ENCODE assay signal across 34 cellular contexts in genomic region chr17:30917050-30917449, GRCh38. TPM values are rescaled to one million over a fixed set of nuclear protein-coding genes. Genes with fewer than 3 reads are reported as not detected.
DNase-seq lines count a peak whose midpoint lies in the region; ATAC-seq, FAIRE-seq and TF ChIP-seq lines count a peak whose summit lies in the region.
"Had no signal": no experiment of that assay in that cellular context is flagged by ENCODE, and none has a peak within 500 bp of the region (broad histone marks: within the 10 kb centered on the region; RNA-seq: fewer than 3 reads in every experiment).

No MANE protein-coding gene starts in this region.

- in situ Hi-C loops in HepG2 (cut with HindIII; ENCODE audit: extremely low pct_ligation_motif_present, low pct_unique_long_range_greater_than_20kb), result no loop called here
- in situ Hi-C loops in K562 (cut with MboI), result loop anchor here (10.0 kb wide), 1 partner anchor 458 kb away; no protein-coding TSS in a partner anchor

- POLR2A ChIA-PET in HepG2 (lab: Yijun Ruan, JAX) (no interaction called here), K562 (lab: Yijun Ruan, JAX) (interaction anchor here (1.0 to 4.4 kb wide), 3 partner anchors 10 to 18 kb away, joined by 3 to 16 read pairs (median 5); partner anchors contain the start of gene TEFM)

- H3K27ac ChIP-seq in HepG2 (ENCODE audit: extremely low read length, insufficient read depth, low read length) (no peak overlapping the region), right lobe of liver (no peak overlapping the region), K562 (ENCODE audit: extremely low read depth, low read depth, low read length) (no peak overlapping the region)
- H3K27ac ChIP-seq: 22Rv1; A549; BLaER1; BLaER1 treated with 17β-estradiol and CSF1 and Interleukin-3, amounts not matched to agents 10 nM and 100 nM; C4-2B had no signal

- H3K4me2 ChIP-seq in HepG2 (ENCODE audit: low read depth, low read length), result no peak overlapping the region
- no peak overlapping the region for H3K4me2 ChIP-seq in K562 (ENCODE audit: insufficient read depth, low read length)
- H3K4me2 ChIP-seq: A549; BLaER1; BLaER1 treated with 17β-estradiol and CSF1 and Interleukin-3, amounts not matched to agents 10 nM and 100 nM had no signal

- CTCF ChIA-PET in HepG2 (lab: Yijun Ruan, JAX; ENCODE audit: low intra/inter-chr PET ratio, low total read pairs), result no interaction called here
- CTCF ChIA-PET in K562 (lab: Yijun Ruan, JAX; ENCODE audit: low intra/inter-chr PET ratio), result no interaction called here

- H3K79me2 ChIP-seq in HepG2 (ENCODE audit: insufficient read depth, low read length) (no peaks in the 10 kb centered on the region), K562 (ENCODE audit: control insufficient read depth, insufficient read depth, low read length) (no peaks in the 10 kb centered on the region)

- H3K4me1 ChIP-seq in HepG2 (ENCODE audit: insufficient read depth, low read length) (peaks cover 39% of the 10 kb centered on the region), right lobe of liver (peaks cover 0 to 9% (median 0%) of the 10 kb centered on the region in 4 donors), K562 (replicated peaks in 1 of 2; ENCODE audit: control insufficient read depth in 2 of 2, insufficient read depth in 2 of 2, low read length in 2 of 2) (peaks cover 0 to 6% of the 10 kb centered on the region in 2 experiments; a peak in 2 of 5 replicates)
- H3K4me1 ChIP-seq: BE2C, BLaER1, Caco-2 had no signal

- H3K4me3 ChIP-seq in HepG2 (replicated peaks in 1 of 3; ENCODE audit: insufficient read depth in 1 of 3, low read depth in 2 of 3, low read length in 3 of 3), result no peak overlapping the region
- no peak overlapping the region for H3K4me3 ChIP-seq in right lobe of liver
- H3K4me3 ChIP-seq in K562, result no peak overlapping the region
- H3K4me3 ChIP-seq: A549; BLaER1; BLaER1 treated with 17β-estradiol and CSF1 and Interleukin-3, amounts not matched to agents 10 nM and 100 nM had no signal

- no peaks in the 10 kb centered on the region for H3K36me3 ChIP-seq in HepG2 (replicated peaks in 1 of 2; ENCODE audit: control insufficient read depth in 1 of 2, insufficient read depth in 2 of 2, low read length in 2 of 2)
- no peaks in the 10 kb centered on the region for H3K36me3 ChIP-seq in right lobe of liver
- no peaks in the 10 kb centered on the region for H3K36me3 ChIP-seq in K562 (ENCODE audit: control insufficient read depth, insufficient read depth, low read length)
- H3K36me3 ChIP-seq: BE2C, BLaER1 had no signal

- FAIRE-seq in HepG2 (lab: Jason Lieb, UNC) (no peak), K562 (lab: Jason Lieb, UNC) (no peak), urothelium cell line (lab: Jason Lieb, UNC) (peak; percentile 35)
- FAIRE-seq: A204.1, A549, D721Med had no signal

- DNase-seq in HepG2 (ENCODE audit: low spot score), result no peak
- DNase-seq in right lobe of liver, result no peak
- DNase-seq in K562 (ENCODE audit: extremely low read depth in 1 of 4, low spot score in 3 of 4), result no peak
- no peak for DNase-seq in urothelium cell line (ENCODE audit: low spot score)
- no peak for DNase-seq in activated gamma-delta T cell treated with Interleukin-2 at 50 U/mL for 16 hours
- DNase-seq: 8988T; ACHN; AML-193; BE2C; C1 segment of cervical spinal cord; Caco-2; Calu3; CD4-positive, alpha-beta memory T cell; CD4-positive, alpha-beta T cell; CD4-positive, CD25-positive, alpha-beta regulatory T cell; CD8-positive, alpha-beta memory T cell; CD8-positive, alpha-beta T cell; COR-L47; DMS 273 treated with DMSO at 0.1 percent for 48 hours; DMS153; DMS53; DMS79; DMS79 treated with DMSO at 0.1 percent for 48 hours; DND-41; EL had no signal

- no peaks in the 10 kb centered on the region for H3K9me3 ChIP-seq in HepG2 (ENCODE audit: low read length)
- H3K9me3 ChIP-seq in right lobe of liver, result no peaks in the 10 kb centered on the region
- no peaks in the 10 kb centered on the region for H3K9me3 ChIP-seq in K562 (replicated peaks; ENCODE audit: control insufficient read depth, insufficient read depth, low read depth, low read length)
- H3K9me3 ChIP-seq: A549; BE2C; BLaER1; BLaER1 treated with 17β-estradiol and CSF1 and Interleukin-3, amounts not matched to agents 10 nM and 100 nM; Caco-2 had no signal

- H3K9ac ChIP-seq in HepG2 (ENCODE audit: insufficient read depth, low read depth, low read length), result no peak overlapping the region
- H3K9ac ChIP-seq in K562 (ENCODE audit: insufficient read depth in 1 of 2, low read depth in 2 of 2, low read length in 2 of 2), result no peak overlapping the region
- H3K9ac ChIP-seq: BLaER1; BLaER1 treated with 17β-estradiol and CSF1 and Interleukin-3, amounts not matched to agents 10 nM and 100 nM had no signal

- H3K27me3 ChIP-seq in HepG2 (ENCODE audit: control insufficient read depth in 1 of 2, insufficient read depth in 2 of 2, low read length in 2 of 2), result peaks cover 0 to 19% of the 10 kb centered on the region in 2 experiments; a peak in 2 of 5 replicates
- H3K27me3 ChIP-seq in right lobe of liver, result no peaks in the 10 kb centered on the region
- H3K27me3 ChIP-seq in K562 (ENCODE audit: control insufficient read depth in 2 of 2, insufficient read depth in 2 of 2, low read length in 2 of 2), result peaks cover 10 to 17% of the 10 kb centered on the region in 2 experiments; a peak in 4 of 5 replicates

- TF ChIP-seq POLR2A in HepG2 (IDR thresholded peaks at IDR 0.05; ENCODE audit: insufficient read depth in 1 of 2, low read depth in 2 of 2, low read length in 2 of 2) (no peak), right lobe of liver (IDR thresholded peaks at IDR 0.05) (no peak), K562 (conservative IDR thresholded peaks at IDR 0.05) (no peak)

- H2AFZ ChIP-seq in HepG2 (ENCODE audit: low read length) (no peak overlapping the region), K562 (ENCODE audit: low read depth, low read length) (no peak overlapping the region)

- H3K9me1 ChIP-seq in K562 (ENCODE audit: control insufficient read depth, insufficient read depth, low read length), result no peaks in the 10 kb centered on the region

- H4K20me1 ChIP-seq in HepG2 (ENCODE audit: insufficient read depth, low read length), result no peaks in the 10 kb centered on the region
- no peaks in the 10 kb centered on the region; the same call in 1 of the 2 replicates for H4K20me1 ChIP-seq in K562 (replicated peaks; ENCODE audit: control insufficient read depth, insufficient read depth, low read length)
- H4K20me1 ChIP-seq: BLaER1 treated with 17β-estradiol and CSF1 and Interleukin-3, amounts not matched to agents 10 nM and 100 nM had no signal

- intact Hi-C loops in HepG2 (cut with micrococcal nuclease; ENCODE audit: unreplicated experiment) (no loop called here), right lobe of liver (cut with DNase I) (no loop called here), K562 (cut with micrococcal nuclease) (no loop called here)

- TF ChIP-seq RAD21 in HepG2 (CRISPR knock-in tag; IDR thresholded peaks at IDR 0.05) (no peak), K562 (CRISPR knock-in tag; conservative IDR thresholded peaks at IDR 0.05 in 1 of 2, IDR thresholded peaks at IDR 0.05 in 1 of 2) (no peak)

- TF ChIP-seq CTCF in HepG2 (CRISPR knock-in tag; IDR thresholded peaks at IDR 0.05) (no peak), right lobe of liver (IDR thresholded peaks at IDR 0.05) (no peak), K562 (IDR thresholded peaks at IDR 0.05 in 2 of 3, conservative IDR thresholded peaks at IDR 0.05 in 1 of 3; ENCODE audit: insufficient read depth in 2 of 3, low read depth in 1 of 3, low read length in 3 of 3) (no peak)

- no peak for ATAC-seq in HepG2
- ATAC-seq in right lobe of liver, result no peak
- no peak for ATAC-seq in K562
- no peak for ATAC-seq in GM19395 (IDR thresholded peaks at IDR 0.05; ENCODE audit: unreplicated experiment)
- ATAC-seq: A549; CD8-positive, alpha-beta T cell had no signal

- TF ChIP-seq EP300 in HepG2 (IDR thresholded peaks at IDR 0.05; ENCODE audit: low read depth in 2 of 2, low read length in 2 of 2), result no peak
- TF ChIP-seq EP300 in HepG2 (CRISPR knock-in tag; IDR thresholded peaks at IDR 0.05; ENCODE audit: borderline replicate concordance), result no peak
- TF ChIP-seq EP300 in K562 (IDR thresholded peaks at IDR 0.05; ENCODE audit: low read length), result no peak

- BruUV-seq in HepG2 (replicated peaks; lab: Mats Ljungman, UMichigan) (no TSS peak), K562 (replicated peaks; lab: Mats Ljungman, UMichigan) (no TSS peak)

RNA-seq across cellular contexts. Expression of gene ADAP2, which starts 4.7 kb away (rescaled TPM):
- total RNA-seq in HepG2 (2016; rRNA removed; fragmentation: Illumina TruSeq; extraction: Trizol) (0.51 and 0.73 TPM in 2 replicates), right lobe of liver (10 to 100 TPM in 1 of 6 experiments, 1 to 10 TPM in 5; 5.4 to 13.2 (median 8.1) TPM), K562 (2014; rRNA removed) (0.73 TPM in 1 of 2 replicates, not detected in the other), K562 (2014; rRNA removed; fragmentation: Illumina TruSeq; extraction: Trizol) (0.25 TPM in 1 of 2 replicates, not detected in the other), K562 (2015; rRNA removed; fragmentation: Illumina TruSeq; extraction: Trizol) (not detected in 2 replicates), K562 (2021) (0.20 and 0.58 TPM in 2 replicates)
- 1.2 and 2.3 TPM in 2 replicates for total RNA-seq in HepG2 (2016; cell fraction: cytosol; rRNA removed; fragmentation: Illumina TruSeq; extraction: Trizol; ENCODE audit: low read depth)
- total RNA-seq in HepG2 (2016; cell fraction: insoluble cytoplasmic fraction; rRNA removed; fragmentation: Illumina TruSeq; extraction: Trizol), result 0.52 and 0.56 TPM in 2 replicates
- total RNA-seq in HepG2 (2016; cell fraction: membrane; rRNA removed; fragmentation: Illumina TruSeq; extraction: Trizol), result 1.8 and 2.1 TPM in 2 replicates
- 0.28 and 0.34 TPM in 2 replicates for total RNA-seq in HepG2 (2016; cell fraction: nucleus; rRNA removed; fragmentation: Illumina TruSeq; extraction: Trizol)
- polyA plus RNA-seq in HepG2 (2011; rRNA removed) (0.39 and 0.70 TPM in 2 replicates), K562 (2011; rRNA removed) (0.06 TPM in 1 of 2 replicates, not detected in the other), K562 (2014; fragmentation: Illumina TruSeq; extraction: Trizol) (not detected in 2 replicates), K562 (2014; fragmentation: Nextera tagmentation; extraction: Ambion mirVana) (not detected), K562 (2014; rRNA removed) (not detected in 2 replicates)
- polyA plus RNA-seq in HepG2 (2011; cell fraction: cytosol; rRNA removed), result 0.67 and 0.79 TPM in 2 replicates
- 0.45 and 0.74 TPM in 2 replicates for polyA plus RNA-seq in HepG2 (2011; cell fraction: nucleus; rRNA removed)
- polyA plus RNA-seq in HepG2 (2012), result 0.40 and 1.1 TPM in 2 replicates
- polyA plus RNA-seq in HepG2 (2016; cell fraction: cytosol; fragmentation: Illumina TruSeq; extraction: Trizol; ENCODE audit: low read depth), result 0.47 and 0.58 TPM in 2 replicates
- polyA plus RNA-seq in HepG2 (2016; cell fraction: insoluble cytoplasmic fraction; fragmentation: Illumina TruSeq; extraction: Trizol; ENCODE audit: low read depth), result 0.70 and 0.76 TPM in 2 replicates
- 1.3 and 1.4 TPM in 2 replicates for polyA plus RNA-seq in HepG2 (2016; cell fraction: membrane; fragmentation: Illumina TruSeq; extraction: Trizol; ENCODE audit: low read depth)
- polyA plus RNA-seq in HepG2 (2016; cell fraction: nucleus; fragmentation: Illumina TruSeq; extraction: Trizol; ENCODE audit: insufficient read depth, low read depth), result 0.20 and 2.6 TPM in 2 replicates
- polyA minus RNA-seq in HepG2 (2011; rRNA and poly(A)+ RNA removed; ENCODE audit: low replicate concordance), result 0.84 and 1.4 TPM in 2 replicates
- polyA minus RNA-seq in HepG2 (2011; cell fraction: cytosol; rRNA and poly(A)+ RNA removed), result 0.53 and 1.4 TPM in 2 replicates
- 0.87 and 1.2 TPM in 2 replicates for polyA minus RNA-seq in HepG2 (2011; cell fraction: nucleus; rRNA and poly(A)+ RNA removed)
- total RNA-seq in K562 (2011; cell fraction: chromatin; rRNA removed; ENCODE audit: low replicate concordance), result not detected in 2 replicates
- 1.5 TPM in 1 of 2 replicates, not detected in the other for total RNA-seq in K562 (2011; cell fraction: nucleolus; rRNA removed)
- total RNA-seq in K562 (2011; cell fraction: nucleoplasm; rRNA removed), result 4.4 TPM in 1 of 2 replicates, not detected in the other
- polyA plus RNA-seq in K562 (2011; cell fraction: cytosol; rRNA removed), result 0.04 TPM in 1 of 2 replicates, not detected in the other
- 0.64 TPM in 1 of 2 replicates, not detected in the other for polyA plus RNA-seq in K562 (2011; cell fraction: nucleus; rRNA removed)
- 0.05 TPM in 1 of 2 replicates, not detected in the other for polyA plus RNA-seq in K562 (2012)
- 0.07 TPM in 1 of 2 replicates, not detected in the other for polyA minus RNA-seq in K562 (2011; rRNA and poly(A)+ RNA removed)
- polyA minus RNA-seq in K562 (2011; cell fraction: cytosol; rRNA and poly(A)+ RNA removed), result not detected in 2 replicates
- polyA minus RNA-seq in K562 (2011; cell fraction: nucleus; rRNA and poly(A)+ RNA removed), result 0.94 TPM in 1 of 2 replicates, not detected in the other
- total RNA-seq: A673 had no signal
- polyA plus RNA-seq: CD4-positive, alpha-beta memory T cell; CD4-positive, CD25-positive, alpha-beta regulatory T cell; CD8-positive, alpha-beta memory T cell had no signal

RNA-seq across cellular contexts. Expression of gene TEFM, which starts 11.0 kb away (rescaled TPM):
- total RNA-seq in HepG2 (2016; rRNA removed; fragmentation: Illumina TruSeq; extraction: Trizol) (20.0 and 32.3 TPM in 2 replicates), right lobe of liver (1 to 10 TPM; 6.6 to 9.9 (median 8.1) TPM), K562 (2014; rRNA removed) (12.5 and 17.2 TPM in 2 replicates), K562 (2014; rRNA removed; fragmentation: Illumina TruSeq; extraction: Trizol) (29.7 and 37.7 TPM in 2 replicates), K562 (2015; rRNA removed; fragmentation: Illumina TruSeq; extraction: Trizol) (22.1 and 23.6 TPM in 2 replicates), K562 (2021) (16.1 and 17.1 TPM in 2 replicates)
- 2.9 and 4.0 TPM in 2 replicates for total RNA-seq in HepG2 (2016; cell fraction: cytosol; rRNA removed; fragmentation: Illumina TruSeq; extraction: Trizol; ENCODE audit: low read depth)
- total RNA-seq in HepG2 (2016; cell fraction: insoluble cytoplasmic fraction; rRNA removed; fragmentation: Illumina TruSeq; extraction: Trizol), result 23.0 and 31.3 TPM in 2 replicates
- total RNA-seq in HepG2 (2016; cell fraction: membrane; rRNA removed; fragmentation: Illumina TruSeq; extraction: Trizol), result 6.5 and 6.6 TPM in 2 replicates
- total RNA-seq in HepG2 (2016; cell fraction: nucleus; rRNA removed; fragmentation: Illumina TruSeq; extraction: Trizol), result 18.5 and 18.7 TPM in 2 replicates
- polyA plus RNA-seq in HepG2 (2011; rRNA removed) (5.4 and 7.0 TPM in 2 replicates), K562 (2011; rRNA removed) (13.3 and 23.3 TPM in 2 replicates), K562 (2014; fragmentation: Illumina TruSeq; extraction: Trizol) (35.7 and 37.1 TPM in 2 replicates), K562 (2014; fragmentation: Nextera tagmentation; extraction: Ambion mirVana) (10 to 100 TPM; 59.2 to 60.3 TPM), K562 (2014; rRNA removed) (21.8 and 22.6 TPM in 2 replicates)
- polyA plus RNA-seq in HepG2 (2011; cell fraction: cytosol; rRNA removed), result 2.5 and 3.6 TPM in 2 replicates
- 2.4 and 2.8 TPM in 2 replicates for polyA plus RNA-seq in HepG2 (2011; cell fraction: nucleus; rRNA removed)
- 5.9 and 9.5 TPM in 2 replicates for polyA plus RNA-seq in HepG2 (2012)
- 2.5 and 3.0 TPM in 2 replicates for polyA plus RNA-seq in HepG2 (2016; cell fraction: cytosol; fragmentation: Illumina TruSeq; extraction: Trizol; ENCODE audit: low read depth)
- 23.1 and 24.8 TPM in 2 replicates for polyA plus RNA-seq in HepG2 (2016; cell fraction: insoluble cytoplasmic fraction; fragmentation: Illumina TruSeq; extraction: Trizol; ENCODE audit: low read depth)
- polyA plus RNA-seq in HepG2 (2016; cell fraction: membrane; fragmentation: Illumina TruSeq; extraction: Trizol; ENCODE audit: low read depth), result 4.7 TPM in 2 replicates
- polyA plus RNA-seq in HepG2 (2016; cell fraction: nucleus; fragmentation: Illumina TruSeq; extraction: Trizol; ENCODE audit: insufficient read depth, low read depth), result 13.4 and 19.7 TPM in 2 replicates
- polyA minus RNA-seq in HepG2 (2011; rRNA and poly(A)+ RNA removed; ENCODE audit: low replicate concordance), result 1.7 and 6.7 TPM in 2 replicates
- 3.9 and 5.2 TPM in 2 replicates for polyA minus RNA-seq in HepG2 (2011; cell fraction: cytosol; rRNA and poly(A)+ RNA removed)
- polyA minus RNA-seq in HepG2 (2011; cell fraction: nucleus; rRNA and poly(A)+ RNA removed), result 20.5 and 22.0 TPM in 2 replicates
- 20.1 and 32.4 TPM in 2 replicates for total RNA-seq in K562 (2011; cell fraction: chromatin; rRNA removed; ENCODE audit: low replicate concordance)
- 9.5 and 11.2 TPM in 2 replicates for total RNA-seq in K562 (2011; cell fraction: nucleolus; rRNA removed)
- 18.8 and 40.0 TPM in 2 replicates for total RNA-seq in K562 (2011; cell fraction: nucleoplasm; rRNA removed)
- polyA plus RNA-seq in K562 (2011; cell fraction: cytosol; rRNA removed), result 4.6 and 5.2 TPM in 2 replicates
- 7.7 and 8.2 TPM in 2 replicates for polyA plus RNA-seq in K562 (2011; cell fraction: nucleus; rRNA removed)
- 10.8 and 16.8 TPM in 2 replicates for polyA plus RNA-seq in K562 (2012)
- 8.6 and 9.7 TPM in 2 replicates for polyA minus RNA-seq in K562 (2011; rRNA and poly(A)+ RNA removed)
- 3.7 and 5.8 TPM in 2 replicates for polyA minus RNA-seq in K562 (2011; cell fraction: cytosol; rRNA and poly(A)+ RNA removed)
- 5.0 and 11.0 TPM in 2 replicates for polyA minus RNA-seq in K562 (2011; cell fraction: nucleus; rRNA and poly(A)+ RNA removed)

RNA-seq across cellular contexts. Expression of gene RNF135, which starts 53.8 kb away (rescaled TPM):
- not detected in 2 replicates for total RNA-seq in HepG2 (2016; rRNA removed; fragmentation: Illumina TruSeq; extraction: Trizol)
- not detected in 2 replicates for total RNA-seq in HepG2 (2016; cell fraction: cytosol; rRNA removed; fragmentation: Illumina TruSeq; extraction: Trizol; ENCODE audit: low read depth)
- total RNA-seq in HepG2 (2016; cell fraction: insoluble cytoplasmic fraction; rRNA removed; fragmentation: Illumina TruSeq; extraction: Trizol), result not detected in 2 replicates
- not detected in 2 replicates for total RNA-seq in HepG2 (2016; cell fraction: membrane; rRNA removed; fragmentation: Illumina TruSeq; extraction: Trizol)
- not detected in 2 replicates for total RNA-seq in HepG2 (2016; cell fraction: nucleus; rRNA removed; fragmentation: Illumina TruSeq; extraction: Trizol)
- polyA plus RNA-seq in HepG2 (2011; rRNA removed), result not detected in 2 replicates
- not detected in 2 replicates for polyA plus RNA-seq in HepG2 (2011; cell fraction: cytosol; rRNA removed)
- polyA plus RNA-seq in HepG2 (2011; cell fraction: nucleus; rRNA removed), result not detected in 2 replicates
- polyA plus RNA-seq in HepG2 (2012), result not detected in 2 replicates
- polyA plus RNA-seq in HepG2 (2016; cell fraction: cytosol; fragmentation: Illumina TruSeq; extraction: Trizol; ENCODE audit: low read depth), result not detected in 2 replicates
- not detected in 2 replicates for polyA plus RNA-seq in HepG2 (2016; cell fraction: insoluble cytoplasmic fraction; fragmentation: Illumina TruSeq; extraction: Trizol; ENCODE audit: low read depth)
- polyA plus RNA-seq in HepG2 (2016; cell fraction: membrane; fragmentation: Illumina TruSeq; extraction: Trizol; ENCODE audit: low read depth), result not detected in 2 replicates
- not detected in 2 replicates for polyA plus RNA-seq in HepG2 (2016; cell fraction: nucleus; fragmentation: Illumina TruSeq; extraction: Trizol; ENCODE audit: insufficient read depth, low read depth)
- 6.9 TPM in 1 of 2 replicates, not detected in the other for polyA minus RNA-seq in HepG2 (2011; rRNA and poly(A)+ RNA removed; ENCODE audit: low replicate concordance)
- 0.53 TPM in 1 of 2 replicates, not detected in the other for polyA minus RNA-seq in HepG2 (2011; cell fraction: cytosol; rRNA and poly(A)+ RNA removed)
- not detected in 2 replicates for polyA minus RNA-seq in HepG2 (2011; cell fraction: nucleus; rRNA and poly(A)+ RNA removed)
- 1 to 10 TPM; 3.7 to 6.1 (median 4.6) TPM for total RNA-seq in right lobe of liver
- total RNA-seq in K562 (2011; cell fraction: chromatin; rRNA removed; ENCODE audit: low replicate concordance), result not detected in 2 replicates
- not detected in 2 replicates for total RNA-seq in K562 (2011; cell fraction: nucleolus; rRNA removed)
- total RNA-seq in K562 (2011; cell fraction: nucleoplasm; rRNA removed), result not detected in 2 replicates
- not detected in 2 replicates for total RNA-seq in K562 (2014; rRNA removed)
- total RNA-seq in K562 (2014; rRNA removed; fragmentation: Illumina TruSeq; extraction: Trizol), result not detected in 2 replicates
- not detected in 2 replicates for total RNA-seq in K562 (2015; rRNA removed; fragmentation: Illumina TruSeq; extraction: Trizol)
- total RNA-seq in K562 (2021), result 0.09 TPM in 1 of 2 replicates, not detected in the other
- polyA plus RNA-seq in K562 (2011; rRNA removed), result 0.08 TPM in 1 of 2 replicates, not detected in the other
- polyA plus RNA-seq in K562 (2011; cell fraction: cytosol; rRNA removed), result not detected in 2 replicates
- polyA plus RNA-seq in K562 (2011; cell fraction: nucleus; rRNA removed), result not detected in 2 replicates
- polyA plus RNA-seq in K562 (2012), result 0.08 TPM in 1 of 2 replicates, not detected in the other
- not detected in 2 replicates for polyA plus RNA-seq in K562 (2014; fragmentation: Illumina TruSeq; extraction: Trizol)
- not detected for polyA plus RNA-seq in K562 (2014; fragmentation: Nextera tagmentation; extraction: Ambion mirVana)
- polyA plus RNA-seq in K562 (2014; rRNA removed), result not detected in 2 replicates
- polyA minus RNA-seq in K562 (2011; rRNA and poly(A)+ RNA removed), result not detected in 2 replicates
- polyA minus RNA-seq in K562 (2011; cell fraction: cytosol; rRNA and poly(A)+ RNA removed), result not detected in 2 replicates
- not detected in 2 replicates for polyA minus RNA-seq in K562 (2011; cell fraction: nucleus; rRNA and poly(A)+ RNA removed)

Comparison
In these comparisons a context has a peak if more than half of its experiments do, and no peak if none do; other contexts are left out.
1. Of the 241 proteins assayed by ChIP-seq in both HepG2 and K562: peak only in HepG2: none; only in K562: ADNP; in both: KDM1A; in neither: 239.